In the genomic region with DNA sequence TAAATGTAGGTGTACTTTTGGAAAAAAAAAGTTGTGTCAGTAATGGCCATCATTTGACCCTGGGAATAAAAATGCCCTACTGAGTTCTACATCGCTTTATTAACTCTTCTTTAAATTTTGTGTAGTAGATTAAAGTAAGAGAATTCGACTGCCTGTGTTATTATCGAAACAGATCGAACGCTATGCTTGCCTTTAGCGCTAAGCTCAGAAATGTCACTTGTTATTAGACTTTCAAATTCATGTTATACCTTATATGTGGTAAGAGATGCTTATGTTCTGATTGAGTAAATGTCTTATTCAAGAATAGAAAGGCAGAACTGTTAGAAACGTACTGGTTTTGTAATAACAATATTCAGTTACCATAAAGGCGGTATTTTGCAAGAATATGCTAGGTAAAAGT, we compare ENCODE assay signal across 8 cellular contexts. TPM values are rescaled to one million over a fixed set of nuclear protein-coding genes. Genes with fewer than 3 reads are reported as not detected.
DNase-seq lines count a peak whose midpoint lies in the region; ATAC-seq and TF ChIP-seq lines count a peak whose summit lies in the region.

No MANE protein-coding gene starts in this region.

- intact Hi-C loops in activated CD8-positive, alpha-beta T cell treated with anti-CD3 and anti-CD28 coated beads for 36 hours (cut with micrococcal nuclease) = loop anchor here (10.0 kb wide), 2 partner anchors 258 to 482 kb away; partner anchors contain the start of genes MDH1 and WDPCP

- TF ChIP-seq CTCF in HFF-Myc (IDR thresholded peaks at IDR 0.05; ENCODE audit: low read depth, low read length, missing control alignments) (no peak), glutamatergic neuron (IDR thresholded peaks at IDR 0.05; ENCODE audit: partially characterized antibody, unreplicated experiment) (no peak)
- TF ChIP-seq CTCF in activated CD8-positive, alpha-beta T cell treated with anti-CD3 and anti-CD28 coated beads for 36 hours (IDR thresholded peaks at IDR 0.05) = no peak

- peak overlapping the region; percentile 98 to 100 (median 99) for H3K9ac ChIP-seq in skeletal muscle tissue (ENCODE audit: low read depth in 1 of 3, low read length in 3 of 3)

- DNase-seq in HFF-Myc (ENCODE audit: extremely low read depth, low read depth) = no peak
- DNase-seq in activated CD8-positive, alpha-beta T cell treated with anti-CD3 and anti-CD28 coated beads for 36 hours = no peak
- DNase-seq in glutamatergic neuron = no peak
- DNase-seq in NCI-H524 (lab: John Stamatoyannopoulos, UW) = no peak
- no peak for DNase-seq in amygdala (lab: John Stamatoyannopoulos, UW)
- no peak for DNase-seq in NCI-H526 treated with DMSO at 0.1 percent for 48 hours (lab: John Stamatoyannopoulos, UW)

- POLR2A ChIA-PET in activated CD8-positive, alpha-beta T cell treated with anti-CD3 and anti-CD28 coated beads for 36 hours (lab: Charles Lee) = interaction anchor here (0.6 to 5.0 kb wide), 3 partner anchors 10 to 852 kb away, joined by 3 to 58 read pairs (median 15); partner anchors contain the start of genes MDH1 and WDPCP

- peak overlapping the region; percentile 99 for H3K27ac ChIP-seq in skeletal muscle tissue (ENCODE audit: low read depth, low read length)

- H3K36me3 Mint-ChIP-seq in activated CD8-positive, alpha-beta T cell treated with anti-CD3 and anti-CD28 coated beads for 36 hours (ENCODE audit: low read depth) = peaks cover 34% of the 10 kb centered on the region
- no peaks in the 10 kb centered on the region for H3K36me3 Mint-ChIP-seq in glutamatergic neuron (ENCODE audit: unreplicated experiment)

- H3K27ac Mint-ChIP-seq in activated CD8-positive, alpha-beta T cell treated with anti-CD3 and anti-CD28 coated beads for 36 hours = peak overlapping the region; percentile 100
- peak overlapping the region; percentile 88 for H3K27ac Mint-ChIP-seq in glutamatergic neuron (ENCODE audit: unreplicated experiment)

- ATAC-seq in activated CD8-positive, alpha-beta T cell treated with anti-CD3 and anti-CD28 coated beads for 36 hours = no peak
- ATAC-seq in HG03025 (IDR thresholded peaks at IDR 0.05; ENCODE audit: low FRiP score, unreplicated experiment) = no peak

- CTCF ChIA-PET in activated CD8-positive, alpha-beta T cell treated with anti-CD3 and anti-CD28 coated beads for 36 hours (lab: Charles Lee) = interaction anchor here (1.3 to 8.0 kb wide), 3 partner anchors 10 to 21 kb away, joined by 4 to 51 read pairs (median 4); no protein-coding TSS in a partner anchor

- no peaks in the 10 kb centered on the region for H3K36me3 ChIP-seq in skeletal muscle tissue (ENCODE audit: control insufficient read depth in 3 of 3, insufficient read depth in 3 of 3, low read length in 3 of 3)

- H3K4me3 ChIP-seq in HFF-Myc (replicated peaks; ENCODE audit: low read depth, low read length) = peak overlapping the region; percentile 75
- peak overlapping the region; percentile 91 to 99 (median 91) for H3K4me3 ChIP-seq in skeletal muscle tissue (ENCODE audit: low read length in 3 of 3)

- peaks cover 55% of the 10 kb centered on the region for H3K4me1 Mint-ChIP-seq in activated CD8-positive, alpha-beta T cell treated with anti-CD3 and anti-CD28 coated beads for 36 hours (ENCODE audit: low read depth)
- peaks cover 30% of the 10 kb centered on the region for H3K4me1 Mint-ChIP-seq in glutamatergic neuron (ENCODE audit: low read depth, unreplicated experiment)

- H3K4me3 Mint-ChIP-seq in activated CD8-positive, alpha-beta T cell treated with anti-CD3 and anti-CD28 coated beads for 36 hours = peak overlapping the region; percentile 86
- peak overlapping the region; percentile 99 for H3K4me3 Mint-ChIP-seq in glutamatergic neuron (ENCODE audit: unreplicated experiment)

- H3K9me3 ChIP-seq in skeletal muscle tissue (ENCODE audit: control insufficient read depth in 3 of 3, low read length in 3 of 3) = no peaks in the 10 kb centered on the region

- no peaks in the 10 kb centered on the region for H3K27me3 ChIP-seq in skeletal muscle tissue (ENCODE audit: control insufficient read depth in 3 of 3, insufficient read depth in 3 of 3, low read length in 3 of 3)

- H3K27me3 Mint-ChIP-seq in activated CD8-positive, alpha-beta T cell treated with anti-CD3 and anti-CD28 coated beads for 36 hours = no peaks in the 10 kb centered on the region
- H3K27me3 Mint-ChIP-seq in glutamatergic neuron (ENCODE audit: unreplicated experiment) = peaks cover 2% of the 10 kb centered on the region

- peaks cover 22 to 40% (median 36%) of the 10 kb centered on the region in 3 donors for H3K4me1 ChIP-seq in skeletal muscle tissue (ENCODE audit: control insufficient read depth in 3 of 3, insufficient read depth in 3 of 3, low read length in 3 of 3)

- peaks cover 6% of the 10 kb centered on the region for H3K9me3 Mint-ChIP-seq in activated CD8-positive, alpha-beta T cell treated with anti-CD3 and anti-CD28 coated beads for 36 hours
- H3K9me3 Mint-ChIP-seq in glutamatergic neuron (ENCODE audit: unreplicated experiment) = peaks cover 6% of the 10 kb centered on the region

RNA-seq across cellular contexts. Expression of gene UGP2, which starts 1.4 kb away (rescaled TPM):
- total RNA-seq in activated CD8-positive, alpha-beta T cell treated with anti-CD3 and anti-CD28 coated beads for 36 hours = 10 to 100 TPM; 81.4 to 83.7 TPM
- 68.6 TPM for total RNA-seq in glutamatergic neuron (ENCODE audit: unreplicated experiment)
- total RNA-seq in skeletal muscle tissue = 270 TPM
